ENCODE assay signal across 19 cellular contexts in the genomic region with DNA sequence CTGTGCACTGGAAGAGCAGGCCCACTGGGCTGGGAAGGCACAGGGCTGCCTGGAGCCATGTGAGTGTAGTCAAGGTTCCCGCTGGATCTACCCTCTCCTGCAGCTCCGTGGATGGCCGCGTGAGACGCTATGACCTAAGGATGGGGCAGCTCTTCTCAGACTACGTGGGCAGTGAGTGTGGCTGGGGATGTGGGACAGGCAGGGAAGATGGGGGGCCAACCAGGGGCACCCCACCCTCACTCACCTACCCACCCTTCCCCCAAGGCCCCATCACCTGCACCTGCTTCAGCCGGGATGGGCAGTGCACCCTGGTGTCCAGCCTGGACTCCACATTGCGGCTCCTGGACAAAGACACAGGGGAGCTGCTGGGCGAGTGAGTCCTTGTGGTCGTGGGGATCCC. TPM values are rescaled to one million over a fixed set of nuclear protein-coding genes. Genes with fewer than 3 reads are reported as not detected.
"Had no signal": no experiment of that assay in that cellular context is flagged by ENCODE, and none has a peak within 500 bp of the region (broad histone marks: within the 10 kb centered on the region; RNA-seq: fewer than 3 reads in every experiment).

No MANE protein-coding gene starts in this region.

- H3K4me3 ChIP-seq: hepatocyte, smooth muscle cell, stomach, testis, upper lobe of left lung had no signal

- H3K9me3 ChIP-seq: neutrophil, stomach, testis, upper lobe of left lung had no signal

- FAIRE-seq: TTC549 had no signal

- H2AFZ ChIP-seq: hepatocyte, parathyroid adenoma had no signal

- H3K27ac ChIP-seq: foreskin keratinocyte, hepatocyte, parathyroid adenoma, stomach, testis, upper lobe of left lung had no signal

- H3K4me2 ChIP-seq: hepatocyte, smooth muscle cell had no signal

- H3K27me3 ChIP-seq: foreskin keratinocyte, hepatocyte, neutrophil, stomach, testis, upper lobe of left lung had no signal

- H3K4me1 ChIP-seq: foreskin keratinocyte had no signal

- H3K9ac ChIP-seq: parathyroid adenoma had no signal

RNA-seq across cellular contexts. Expression of gene GNG14, which starts 15.1 kb away (rescaled TPM):
- total RNA-seq: activated CD4-positive, alpha-beta T cell treated with anti-CD3 and anti-CD28 coated beads for 36 hours; activated T-helper 17 cell treated with anti-CD3 and anti-CD28 coated beads, Interleukin-2, amount 50 U/mL, for 72 hours; dermis microvascular lymphatic vessel endothelial cell; epithelial cell of proximal tubule; fibroblast of lung; foreskin keratinocyte; hepatocyte; lower leg skin; mucosa of gallbladder; naive thymus-derived CD4-positive, alpha-beta T cell; sciatic nerve; smooth muscle cell; stomach; upper lobe of left lung; WTC11 had no signal
- polyA plus RNA-seq: fibroblast of lung; foreskin keratinocyte; hepatocyte; naive thymus-derived CD4-positive, alpha-beta T cell; smooth muscle cell; stomach had no signal
